ENCODE assay signal across 22 cellular contexts in genomic region chr1:175874081-175874480, GRCh38.
"Had no signal": no experiment of that assay in that cellular context is flagged by ENCODE, and none has a peak within 500 bp of the region (broad histone marks: within the 10 kb centered on the region; RNA-seq: fewer than 3 reads in every experiment).

No MANE protein-coding gene starts in this region.

- H3K27me3 Mint-ChIP-seq: memory B cell, naive B cell had no signal

- ATAC-seq: foreskin keratinocyte, gastroesophageal sphincter, heart left ventricle, left colon, left lung, left ventricle myocardium superior, lower lobe of right lung, mucosa of descending colon had no signal

- H3K36me3 Mint-ChIP-seq: immature natural killer cell, memory B cell, mesothelial cell of epicardium, naive B cell had no signal

- H3K36me3 ChIP-seq: esophagus muscularis mucosa, gastroesophageal sphincter, heart left ventricle, left lung, lower lobe of right lung had no signal

- H3K27ac Mint-ChIP-seq: immature natural killer cell, memory B cell, mesothelial cell of epicardium, naive B cell had no signal

- H3K27me3 ChIP-seq: dorsolateral prefrontal cortex, gastroesophageal sphincter, heart left ventricle, hepatocyte, left lung had no signal

- H3K27ac ChIP-seq: esophagus muscularis mucosa, foreskin keratinocyte, gastroesophageal sphincter, heart left ventricle, hepatocyte, left lung, lower lobe of right lung had no signal

- H3K9me3 ChIP-seq: esophagus muscularis mucosa, gastroesophageal sphincter, heart left ventricle, left lung, lower lobe of right lung, mucosa of descending colon had no signal

- H3K4me1 Mint-ChIP-seq: immature natural killer cell, mesothelial cell of epicardium, naive B cell had no signal

- H3K4me3 Mint-ChIP-seq: immature natural killer cell, memory B cell, mesothelial cell of epicardium, naive B cell had no signal

- H3K9me3 Mint-ChIP-seq: memory B cell, mesothelial cell of epicardium, naive B cell had no signal

- H3K79me2 ChIP-seq: hepatocyte had no signal

- DNase-seq: dermis blood vessel endothelial cell; dorsolateral prefrontal cortex; effector CD4-positive, alpha-beta T cell; effector memory CD4-positive, alpha-beta T cell; foreskin keratinocyte; heart left ventricle; immature natural killer cell; islet precursor cell; kidney; kidney glomerular epithelial cell; left colon; left lung; left ventricle myocardium superior; lower lobe of right lung; mucosa of descending colon; naive B cell had no signal

- H3K4me3 ChIP-seq: coronary artery, dorsolateral prefrontal cortex, esophagus muscularis mucosa, gastroesophageal sphincter, heart left ventricle, hepatocyte, left lung, lower lobe of right lung, mucosa of descending colon had no signal

- H3K4me1 ChIP-seq: esophagus muscularis mucosa, foreskin keratinocyte, gastroesophageal sphincter, left lung, lower lobe of right lung had no signal

- H2AFZ ChIP-seq: hepatocyte had no signal

- H3K4me2 ChIP-seq: hepatocyte had no signal
